ENCODE assay signal across 25 cellular contexts in the genomic region with DNA sequence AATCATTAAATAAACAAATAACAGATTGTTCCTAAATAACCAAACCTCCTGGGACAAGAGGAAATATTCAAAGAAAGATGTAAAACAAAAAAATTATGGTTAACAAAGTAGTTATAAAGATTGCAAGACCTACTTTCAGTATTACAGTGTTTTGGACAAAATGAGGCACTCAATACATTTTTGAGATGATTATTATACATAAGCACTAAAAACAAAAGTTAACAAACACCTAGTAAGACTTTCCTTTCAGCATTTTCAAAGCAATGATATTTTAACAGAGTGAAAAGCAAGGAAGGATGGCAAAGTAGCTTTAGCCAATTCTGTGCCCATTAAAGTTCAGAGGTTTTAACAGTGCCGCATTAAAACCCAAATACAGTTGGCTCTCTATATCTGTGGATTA. TPM values are rescaled to one million over a fixed set of nuclear protein-coding genes. Genes with fewer than 3 reads are reported as not detected.
"Had no signal": no experiment of that assay in that cellular context is flagged by ENCODE, and none has a peak within 500 bp of the region (broad histone marks: within the 10 kb centered on the region; RNA-seq: fewer than 3 reads in every experiment).

No MANE protein-coding gene starts in this region.

- DNase-seq: activated CD4-positive, alpha-beta memory T cell treated with anti-CD3 and anti-CD28 coated beads for 36 hours; activated CD4-positive, alpha-beta T cell treated with anti-CD3 and anti-CD28 coated beads, Interleukin-2, amount 10 ng/mL, durations not matched to agents 7 days and 5 days; activated CD4-positive, CD25-positive, alpha-beta regulatory T cell treated with anti-CD3 and anti-CD28 coated beads, Interleukin-2, amount 50 U/mL, for 72 hours; activated CD8-positive, alpha-beta memory T cell treated with anti-CD3 and anti-CD28 coated beads for 24 hours; activated gamma-delta T cell treated with Interleukin-2 at 50 U/mL for 16 hours; activated naive CD4-positive, alpha-beta T cell treated with anti-CD3 and anti-CD28 coated beads, Interleukin-2, amount 10 ng/mL, durations not matched to agents 7 days and 5 days; activated naive CD8-positive, alpha-beta T cell treated with anti-CD3 and anti-CD28 coated beads for 36 hours; activated T-cell treated with anti-CD3 and anti-CD28 coated beads for 4 hours; activated T-cell treated with anti-CD3 and anti-CD28 coated beads, Interleukin-2, amount 50 U/mL, for 48 hours; anterior cingulate cortex; caudate nucleus; MM.1S; NCI-H1105; NCI-H1436; NCI-H187 treated with DMSO at 0.1 percent for 48 hours; NCI-H2081 treated with DMSO at 0.1 percent for 48 hours; NCI-H510A treated with DMSO at 0.1 percent for 48 hours; Peyer's patch; SHP77; SW 1271 had no signal

- H3K4me1 Mint-ChIP-seq: activated naive CD4-positive, alpha-beta T cell treated with anti-CD3 and anti-CD28 coated beads, Interleukin-2, amount 10 ng/mL, durations not matched to agents 7 days and 5 days; WTC11 had no signal

- H3K9me3 Mint-ChIP-seq: activated CD4-positive, alpha-beta memory T cell treated with anti-CD3 and anti-CD28 coated beads for 36 hours; activated CD4-positive, alpha-beta T cell treated with anti-CD3 and anti-CD28 coated beads, Interleukin-2, amount 10 ng/mL, durations not matched to agents 7 days and 5 days; activated naive CD4-positive, alpha-beta T cell treated with anti-CD3 and anti-CD28 coated beads, Interleukin-2, amount 10 ng/mL, durations not matched to agents 7 days and 5 days; activated naive CD8-positive, alpha-beta T cell treated with anti-CD3 and anti-CD28 coated beads for 36 hours; activated T-helper 2 cell treated with anti-CD3 and anti-CD28 coated beads, Interferon-gamma antibody, Interleukin-2, Interleukin-4, amounts not matched to agents 10 μg/mL and 5 μg/mL and 100 μg/mL, durations not matched to agents 14 hours and 24 hours and 36 hours; T-helper 1 cell treated with Interleukin-12 subunit alpha and Interleukin-12 subunit beta and Interleukin-4 antibody, amounts not matched to agents 30 μg/mL and 1 μg/mL, for 36 hours; WTC11 had no signal

- H3K4me3 Mint-ChIP-seq: activated CD4-positive, alpha-beta memory T cell treated with anti-CD3 and anti-CD28 coated beads for 36 hours; activated CD4-positive, alpha-beta T cell treated with anti-CD3 and anti-CD28 coated beads, Interleukin-2, amount 10 ng/mL, durations not matched to agents 7 days and 5 days; activated naive CD4-positive, alpha-beta T cell treated with anti-CD3 and anti-CD28 coated beads, Interleukin-2, amount 10 ng/mL, durations not matched to agents 7 days and 5 days; activated naive CD8-positive, alpha-beta T cell treated with anti-CD3 and anti-CD28 coated beads for 36 hours; T-helper 1 cell treated with Interleukin-12 subunit alpha and Interleukin-12 subunit beta and Interleukin-4 antibody, amounts not matched to agents 30 μg/mL and 1 μg/mL, for 36 hours; WTC11 had no signal

- H3K27me3 Mint-ChIP-seq: activated CD4-positive, alpha-beta memory T cell treated with anti-CD3 and anti-CD28 coated beads for 36 hours; activated CD4-positive, alpha-beta T cell treated with anti-CD3 and anti-CD28 coated beads, Interleukin-2, amount 10 ng/mL, durations not matched to agents 7 days and 5 days; activated naive CD4-positive, alpha-beta T cell treated with anti-CD3 and anti-CD28 coated beads, Interleukin-2, amount 10 ng/mL, durations not matched to agents 7 days and 5 days; activated naive CD8-positive, alpha-beta T cell treated with anti-CD3 and anti-CD28 coated beads for 36 hours had no signal

- H3K27ac Mint-ChIP-seq: activated CD4-positive, alpha-beta memory T cell treated with anti-CD3 and anti-CD28 coated beads for 36 hours; activated CD4-positive, alpha-beta T cell treated with anti-CD3 and anti-CD28 coated beads, Interleukin-2, amount 10 ng/mL, durations not matched to agents 7 days and 5 days; activated naive CD4-positive, alpha-beta T cell treated with anti-CD3 and anti-CD28 coated beads, Interleukin-2, amount 10 ng/mL, durations not matched to agents 7 days and 5 days; activated naive CD8-positive, alpha-beta T cell treated with anti-CD3 and anti-CD28 coated beads for 36 hours; activated T-helper 2 cell treated with anti-CD3 and anti-CD28 coated beads, Interferon-gamma antibody, Interleukin-2, Interleukin-4, amounts not matched to agents 10 μg/mL and 5 μg/mL and 100 μg/mL, durations not matched to agents 14 hours and 24 hours and 36 hours; T-helper 1 cell treated with Interleukin-12 subunit alpha and Interleukin-12 subunit beta and Interleukin-4 antibody, amounts not matched to agents 30 μg/mL and 1 μg/mL, for 36 hours; WTC11 had no signal

- H3K36me3 Mint-ChIP-seq: WTC11 had no signal

- ATAC-seq: SK-N-SH treated with all-trans-retinoic acid at 6 μM for 48 hours, WTC11 had no signal

RNA-seq across cellular contexts. Expression of a gene that starts 47.8 kb away (rescaled TPM):
- total RNA-seq: activated CD4-positive, alpha-beta memory T cell treated with anti-CD3 and anti-CD28 coated beads for 36 hours; activated CD4-positive, alpha-beta T cell treated with anti-CD3 and anti-CD28 coated beads, Interleukin-2, amount 10 ng/mL, durations not matched to agents 7 days and 5 days; SJSA1 had no signal
